Comparison of ENCODE assay signal across 1 cellular context in the genomic region with DNA sequence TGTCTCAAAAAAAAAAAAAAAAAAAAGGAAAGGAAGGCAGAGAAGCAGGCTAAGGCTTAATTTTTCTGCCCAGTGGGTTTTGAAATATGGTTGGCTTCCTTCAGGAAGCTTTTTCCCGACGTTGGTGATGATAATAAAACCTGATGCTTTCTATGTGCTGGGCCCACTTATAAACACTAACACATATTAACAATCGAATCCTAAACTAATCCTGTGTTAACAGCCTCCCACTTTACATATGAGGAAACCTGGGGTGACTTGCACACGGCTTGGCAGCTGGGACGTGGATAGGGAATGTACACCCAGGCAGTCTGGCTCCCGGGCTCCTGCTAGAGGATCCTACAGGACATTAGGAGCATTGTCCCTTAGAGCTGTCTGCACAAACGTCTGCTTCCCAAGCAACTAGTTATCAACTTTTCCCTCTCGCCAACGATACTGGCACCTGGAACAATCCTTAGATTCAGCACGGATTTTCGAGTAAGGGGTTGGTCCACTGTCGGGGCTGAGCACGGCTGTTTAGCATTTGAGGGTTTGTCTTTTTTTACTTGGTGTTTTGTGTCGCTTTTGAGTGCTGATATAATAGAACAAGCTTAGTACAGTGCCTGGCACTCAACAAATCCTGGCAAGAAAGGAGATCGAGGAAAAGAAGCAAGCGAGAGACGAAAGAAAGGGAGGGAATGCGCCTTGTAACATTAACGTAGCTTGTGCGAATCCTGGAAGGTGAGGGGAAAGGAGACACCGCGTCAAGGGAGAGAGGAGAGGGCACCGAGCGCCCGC.
TF ChIP-seq lines count a peak whose summit lies in the region.

No MANE protein-coding gene starts in this region.

TF ChIP-seq in HepG2, 621 proteins besides CTCF, POLR2A, EP300 and RAD21 (continued from another document and continues in another):
- TF ChIP-seq, protein P1, sequence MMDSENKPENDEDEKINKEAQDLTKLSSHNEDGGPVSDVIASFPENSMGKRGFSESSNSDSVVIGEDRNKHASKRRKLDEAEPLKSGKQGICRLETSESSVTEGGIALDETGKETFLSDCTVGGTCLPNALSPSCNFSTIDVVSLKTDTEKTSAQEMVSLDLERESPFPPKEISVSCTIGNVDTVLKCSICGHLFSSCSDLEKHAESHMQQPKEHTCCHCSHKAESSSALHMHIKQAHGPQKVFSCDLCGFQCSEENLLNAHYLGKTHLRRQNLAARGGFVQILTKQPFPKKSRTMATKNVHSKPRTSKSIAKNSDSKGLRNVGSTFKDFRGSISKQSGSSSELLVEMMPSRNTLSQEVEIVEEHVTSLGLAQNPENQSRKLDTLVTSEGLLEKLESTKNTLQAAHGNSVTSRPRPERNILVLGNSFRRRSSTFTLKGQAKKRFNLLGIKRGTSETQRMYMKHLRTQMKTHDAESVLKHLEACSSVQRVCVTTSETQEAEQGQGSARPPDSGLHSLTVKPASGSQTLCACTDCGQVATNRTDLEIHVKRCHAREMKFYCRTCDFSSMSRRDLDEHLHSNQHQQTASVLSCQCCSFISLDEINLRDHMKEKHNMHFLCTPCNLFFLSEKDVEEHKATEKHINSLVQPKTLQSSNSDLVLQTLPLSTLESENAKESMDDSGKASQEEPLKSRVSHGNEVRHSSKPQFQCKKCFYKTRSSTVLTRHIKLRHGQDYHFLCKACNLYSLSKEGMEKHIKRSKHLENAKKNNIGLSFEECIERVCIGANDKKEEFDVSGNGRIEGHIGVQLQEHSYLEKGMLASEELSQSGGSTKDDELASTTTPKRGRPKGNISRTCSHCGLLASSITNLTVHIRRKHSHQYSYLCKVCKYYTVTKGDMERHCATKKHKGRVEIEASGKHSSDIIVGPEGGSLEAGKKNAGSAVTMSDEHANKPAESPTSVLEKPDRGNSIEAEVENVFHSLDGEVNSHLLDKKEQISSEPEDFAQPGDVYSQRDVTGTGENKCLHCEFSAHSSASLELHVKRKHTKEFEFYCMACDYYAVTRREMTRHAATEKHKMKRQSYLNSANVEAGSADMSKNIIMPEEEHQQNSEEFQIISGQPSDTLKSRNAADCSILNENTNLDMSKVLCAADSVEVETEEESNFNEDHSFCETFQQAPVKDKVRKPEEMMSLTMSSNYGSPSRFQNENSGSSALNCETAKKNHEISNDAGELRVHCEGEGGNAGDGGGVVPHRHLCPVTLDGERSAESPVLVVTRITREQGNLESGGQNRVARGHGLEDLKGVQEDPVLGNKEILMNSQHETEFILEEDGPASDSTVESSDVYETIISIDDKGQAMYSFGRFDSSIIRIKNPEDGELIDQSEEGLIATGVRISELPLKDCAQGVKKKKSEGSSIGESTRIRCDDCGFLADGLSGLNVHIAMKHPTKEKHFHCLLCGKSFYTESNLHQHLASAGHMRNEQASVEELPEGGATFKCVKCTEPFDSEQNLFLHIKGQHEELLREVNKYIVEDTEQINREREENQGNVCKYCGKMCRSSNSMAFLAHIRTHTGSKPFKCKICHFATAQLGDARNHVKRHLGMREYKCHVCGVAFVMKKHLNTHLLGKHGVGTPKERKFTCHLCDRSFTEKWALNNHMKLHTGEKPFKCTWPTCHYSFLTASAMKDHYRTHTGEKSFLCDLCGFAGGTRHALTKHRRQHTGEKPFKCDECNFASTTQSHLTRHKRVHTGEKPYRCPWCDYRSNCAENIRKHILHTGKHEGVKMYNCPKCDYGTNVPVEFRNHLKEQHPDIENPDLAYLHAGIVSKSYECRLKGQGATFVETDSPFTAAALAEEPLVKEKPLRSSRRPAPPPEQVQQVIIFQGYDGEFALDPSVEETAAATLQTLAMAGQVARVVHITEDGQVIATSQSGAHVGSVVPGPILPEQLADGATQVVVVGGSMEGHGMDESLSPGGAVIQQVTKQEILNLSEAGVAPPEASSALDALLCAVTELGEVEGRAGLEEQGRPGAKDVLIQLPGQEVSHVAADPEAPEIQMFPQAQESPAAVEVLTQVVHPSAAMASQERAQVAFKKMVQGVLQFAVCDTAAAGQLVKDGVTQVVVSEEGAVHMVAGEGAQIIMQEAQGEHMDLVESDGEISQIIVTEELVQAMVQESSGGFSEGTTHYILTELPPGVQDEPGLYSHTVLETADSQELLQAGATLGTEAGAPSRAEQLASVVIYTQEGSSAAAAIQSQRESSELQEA (CRISPR knock-in tag; IDR thresholded peaks at IDR 0.05; ENCODE audit: not compliant biosample characterization): no peak
- TF ChIP-seq ISL2 (CRISPR knock-in tag; IDR thresholded peaks at IDR 0.05) (no peak), KLF11 (CRISPR knock-in tag; IDR thresholded peaks at IDR 0.05) (no peak; the same call in 1 of the 2 replicates), CAMTA2 (CRISPR knock-in tag; IDR thresholded peaks at IDR 0.05; ENCODE audit: borderline replicate concordance) (no peak), ZNF556 (CRISPR knock-in tag; IDR thresholded peaks at IDR 0.05; ENCODE audit: borderline replicate concordance) (no peak), NRL (CRISPR knock-in tag; IDR thresholded peaks at IDR 0.05; ENCODE audit: borderline replicate concordance) (no peak), MAFF (IDR thresholded peaks at IDR 0.05; ENCODE audit: low read depth, low read length) (no peak), SMAD1 (CRISPR knock-in tag; IDR thresholded peaks at IDR 0.05; ENCODE audit: borderline replicate concordance, low read depth) (no peak), ZNF10 (CRISPR knock-in tag; IDR thresholded peaks at IDR 0.05; ENCODE audit: borderline replicate concordance, low read depth) (no peak), ZNF383 (CRISPR knock-in tag; IDR thresholded peaks at IDR 0.05; ENCODE audit: borderline replicate concordance) (0 out of 2 replicates have a peak, but pooled peaks have one; percentile 56), SP1 (IDR thresholded peaks at IDR 0.05) (no peak; the same call in 1 of the 2 replicates), SP1 (CRISPR knock-in tag; IDR thresholded peaks at IDR 0.05) (no peak), ZFP41 (CRISPR knock-in tag; IDR thresholded peaks at IDR 0.05; ENCODE audit: borderline replicate concordance) (no peak; the same call in 1 of the 2 replicates), ZNF883 (CRISPR knock-in tag; IDR thresholded peaks at IDR 0.05; ENCODE audit: not compliant biosample characterization) (no peak), KAT7 (CRISPR knock-in tag; IDR thresholded peaks at IDR 0.05; ENCODE audit: borderline replicate concordance) (no peak), HOXA5 (CRISPR knock-in tag; IDR thresholded peaks at IDR 0.05) (no peak), AGO1 (IDR thresholded peaks at IDR 0.05; ENCODE audit: low read depth, low read length, poor library complexity, severe bottlenecking) (no peak), ZFP62 (CRISPR knock-in tag; IDR thresholded peaks at IDR 0.05) (no peak), FLYWCH1 (CRISPR knock-in tag; IDR thresholded peaks at IDR 0.05) (no peak), EED (CRISPR knock-in tag; IDR thresholded peaks at IDR 0.05) (no peak), NAIF1 (CRISPR knock-in tag; IDR thresholded peaks at IDR 0.05; ENCODE audit: borderline replicate concordance) (no peak; the same call in 1 of the 2 replicates), ATRX (CRISPR knock-in tag; IDR thresholded peaks at IDR 0.05; ENCODE audit: borderline replicate concordance) (no peak), HDAC1 (CRISPR knock-in tag; IDR thresholded peaks at IDR 0.05) (no peak), ZNF205 (CRISPR knock-in tag; IDR thresholded peaks at IDR 0.05) (0 out of 2 replicates have a peak, but pooled peaks have one; percentile 5), ASH2L (IDR thresholded peaks at IDR 0.05; ENCODE audit: insufficient read length, low read depth, low read length) (peak; percentile 76), ZNF441 (CRISPR knock-in tag; IDR thresholded peaks at IDR 0.05; ENCODE audit: borderline replicate concordance) (0 out of 2 replicates have a peak, but pooled peaks have one; percentile 56), PHB2 (IDR thresholded peaks at IDR 0.05; ENCODE audit: partially characterized antibody) (no peak)
- TF ChIP-seq, protein P2, sequence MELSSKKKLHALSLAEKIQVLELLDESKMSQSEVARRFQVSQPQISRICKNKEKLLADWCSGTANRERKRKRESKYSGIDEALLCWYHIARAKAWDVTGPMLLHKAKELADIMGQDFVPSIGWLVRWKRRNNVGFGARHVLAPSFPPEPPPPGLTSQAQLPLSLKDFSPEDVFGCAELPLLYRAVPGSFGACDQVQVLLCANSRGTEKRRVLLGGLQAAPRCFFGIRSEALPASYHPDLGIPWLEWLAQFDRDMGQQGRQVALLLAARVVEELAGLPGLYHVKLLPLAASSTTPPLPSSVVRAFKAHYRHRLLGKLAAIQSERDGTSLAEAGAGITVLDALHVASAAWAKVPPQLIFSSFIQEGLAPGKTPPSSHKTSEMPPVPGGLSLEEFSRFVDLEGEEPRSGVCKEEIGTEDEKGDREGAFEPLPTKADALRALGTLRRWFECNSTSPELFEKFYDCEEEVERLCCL (CRISPR knock-in tag; IDR thresholded peaks at IDR 0.05; ENCODE audit: borderline replicate concordance): no peak; the same call in 1 of the 2 replicates
- TF ChIP-seq, protein P3, sequence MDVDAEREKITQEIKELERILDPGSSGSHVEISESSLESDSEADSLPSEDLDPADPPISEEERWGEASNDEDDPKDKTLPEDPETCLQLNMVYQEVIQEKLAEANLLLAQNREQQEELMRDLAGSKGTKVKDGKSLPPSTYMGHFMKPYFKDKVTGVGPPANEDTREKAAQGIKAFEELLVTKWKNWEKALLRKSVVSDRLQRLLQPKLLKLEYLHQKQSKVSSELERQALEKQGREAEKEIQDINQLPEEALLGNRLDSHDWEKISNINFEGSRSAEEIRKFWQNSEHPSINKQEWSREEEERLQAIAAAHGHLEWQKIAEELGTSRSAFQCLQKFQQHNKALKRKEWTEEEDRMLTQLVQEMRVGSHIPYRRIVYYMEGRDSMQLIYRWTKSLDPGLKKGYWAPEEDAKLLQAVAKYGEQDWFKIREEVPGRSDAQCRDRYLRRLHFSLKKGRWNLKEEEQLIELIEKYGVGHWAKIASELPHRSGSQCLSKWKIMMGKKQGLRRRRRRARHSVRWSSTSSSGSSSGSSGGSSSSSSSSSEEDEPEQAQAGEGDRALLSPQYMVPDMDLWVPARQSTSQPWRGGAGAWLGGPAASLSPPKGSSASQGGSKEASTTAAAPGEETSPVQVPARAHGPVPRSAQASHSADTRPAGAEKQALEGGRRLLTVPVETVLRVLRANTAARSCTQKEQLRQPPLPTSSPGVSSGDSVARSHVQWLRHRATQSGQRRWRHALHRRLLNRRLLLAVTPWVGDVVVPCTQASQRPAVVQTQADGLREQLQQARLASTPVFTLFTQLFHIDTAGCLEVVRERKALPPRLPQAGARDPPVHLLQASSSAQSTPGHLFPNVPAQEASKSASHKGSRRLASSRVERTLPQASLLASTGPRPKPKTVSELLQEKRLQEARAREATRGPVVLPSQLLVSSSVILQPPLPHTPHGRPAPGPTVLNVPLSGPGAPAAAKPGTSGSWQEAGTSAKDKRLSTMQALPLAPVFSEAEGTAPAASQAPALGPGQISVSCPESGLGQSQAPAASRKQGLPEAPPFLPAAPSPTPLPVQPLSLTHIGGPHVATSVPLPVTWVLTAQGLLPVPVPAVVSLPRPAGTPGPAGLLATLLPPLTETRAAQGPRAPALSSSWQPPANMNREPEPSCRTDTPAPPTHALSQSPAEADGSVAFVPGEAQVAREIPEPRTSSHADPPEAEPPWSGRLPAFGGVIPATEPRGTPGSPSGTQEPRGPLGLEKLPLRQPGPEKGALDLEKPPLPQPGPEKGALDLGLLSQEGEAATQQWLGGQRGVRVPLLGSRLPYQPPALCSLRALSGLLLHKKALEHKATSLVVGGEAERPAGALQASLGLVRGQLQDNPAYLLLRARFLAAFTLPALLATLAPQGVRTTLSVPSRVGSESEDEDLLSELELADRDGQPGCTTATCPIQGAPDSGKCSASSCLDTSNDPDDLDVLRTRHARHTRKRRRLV (CRISPR knock-in tag; IDR thresholded peaks at IDR 0.05): peak; percentile 14; the same call in 1 of the 2 replicates
- TF ChIP-seq, protein P4, sequence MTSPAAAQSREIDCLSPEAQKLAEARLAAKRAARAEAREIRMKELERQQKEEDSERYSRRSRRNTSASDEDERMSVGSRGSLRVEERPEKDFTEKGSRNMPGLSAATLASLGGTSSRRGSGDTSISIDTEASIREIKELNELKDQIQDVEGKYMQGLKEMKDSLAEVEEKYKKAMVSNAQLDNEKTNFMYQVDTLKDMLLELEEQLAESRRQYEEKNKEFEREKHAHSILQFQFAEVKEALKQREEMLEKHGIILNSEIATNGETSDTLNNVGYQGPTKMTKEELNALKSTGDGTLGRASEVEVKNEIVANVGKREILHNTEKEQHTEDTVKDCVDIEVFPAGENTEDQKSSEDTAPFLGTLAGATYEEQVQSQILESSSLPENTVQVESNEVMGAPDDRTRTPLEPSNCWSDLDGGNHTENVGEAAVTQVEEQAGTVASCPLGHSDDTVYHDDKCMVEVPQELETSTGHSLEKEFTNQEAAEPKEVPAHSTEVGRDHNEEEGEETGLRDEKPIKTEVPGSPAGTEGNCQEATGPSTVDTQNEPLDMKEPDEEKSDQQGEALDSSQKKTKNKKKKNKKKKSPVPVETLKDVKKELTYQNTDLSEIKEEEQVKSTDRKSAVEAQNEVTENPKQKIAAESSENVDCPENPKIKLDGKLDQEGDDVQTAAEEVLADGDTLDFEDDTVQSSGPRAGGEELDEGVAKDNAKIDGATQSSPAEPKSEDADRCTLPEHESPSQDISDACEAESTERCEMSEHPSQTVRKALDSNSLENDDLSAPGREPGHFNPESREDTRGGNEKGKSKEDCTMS (CRISPR knock-in tag; conservative IDR thresholded peaks at IDR 0.05): no peak
- TF ChIP-seq, protein P5, sequence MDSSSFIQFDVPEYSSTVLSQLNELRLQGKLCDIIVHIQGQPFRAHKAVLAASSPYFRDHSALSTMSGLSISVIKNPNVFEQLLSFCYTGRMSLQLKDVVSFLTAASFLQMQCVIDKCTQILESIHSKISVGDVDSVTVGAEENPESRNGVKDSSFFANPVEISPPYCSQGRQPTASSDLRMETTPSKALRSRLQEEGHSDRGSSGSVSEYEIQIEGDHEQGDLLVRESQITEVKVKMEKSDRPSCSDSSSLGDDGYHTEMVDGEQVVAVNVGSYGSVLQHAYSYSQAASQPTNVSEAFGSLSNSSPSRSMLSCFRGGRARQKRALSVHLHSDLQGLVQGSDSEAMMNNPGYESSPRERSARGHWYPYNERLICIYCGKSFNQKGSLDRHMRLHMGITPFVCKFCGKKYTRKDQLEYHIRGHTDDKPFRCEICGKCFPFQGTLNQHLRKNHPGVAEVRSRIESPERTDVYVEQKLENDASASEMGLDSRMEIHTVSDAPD (CRISPR knock-in tag; IDR thresholded peaks at IDR 0.05): no peak; the same call in 1 of the 2 replicates
- TF ChIP-seq, protein P6, sequence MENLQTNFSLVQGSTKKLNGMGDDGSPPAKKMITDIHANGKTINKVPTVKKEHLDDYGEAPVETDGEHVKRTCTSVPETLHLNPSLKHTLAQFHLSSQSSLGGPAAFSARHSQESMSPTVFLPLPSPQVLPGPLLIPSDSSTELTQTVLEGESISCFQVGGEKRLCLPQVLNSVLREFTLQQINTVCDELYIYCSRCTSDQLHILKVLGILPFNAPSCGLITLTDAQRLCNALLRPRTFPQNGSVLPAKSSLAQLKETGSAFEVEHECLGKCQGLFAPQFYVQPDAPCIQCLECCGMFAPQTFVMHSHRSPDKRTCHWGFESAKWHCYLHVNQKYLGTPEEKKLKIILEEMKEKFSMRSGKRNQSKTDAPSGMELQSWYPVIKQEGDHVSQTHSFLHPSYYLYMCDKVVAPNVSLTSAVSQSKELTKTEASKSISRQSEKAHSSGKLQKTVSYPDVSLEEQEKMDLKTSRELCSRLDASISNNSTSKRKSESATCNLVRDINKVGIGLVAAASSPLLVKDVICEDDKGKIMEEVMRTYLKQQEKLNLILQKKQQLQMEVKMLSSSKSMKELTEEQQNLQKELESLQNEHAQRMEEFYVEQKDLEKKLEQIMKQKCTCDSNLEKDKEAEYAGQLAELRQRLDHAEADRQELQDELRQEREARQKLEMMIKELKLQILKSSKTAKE (CRISPR knock-in tag; IDR thresholded peaks at IDR 0.05; ENCODE audit: borderline replicate concordance): no peak
- TF ChIP-seq, protein P7, sequence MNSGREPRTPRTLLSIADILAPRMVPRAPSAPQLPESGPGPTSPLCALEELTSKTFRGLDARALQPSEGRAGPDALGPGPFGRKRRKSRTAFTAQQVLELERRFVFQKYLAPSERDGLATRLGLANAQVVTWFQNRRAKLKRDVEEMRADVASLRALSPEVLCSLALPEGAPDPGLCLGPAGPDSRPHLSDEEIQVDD (CRISPR knock-in tag; IDR thresholded peaks at IDR 0.05; ENCODE audit: borderline replicate concordance): no peak
